ENCODE assay signal across 11 cellular contexts in genomic region chr9:16775330-16775729, GRCh38.
"Had no signal": no experiment of that assay in that cellular context is flagged by ENCODE, and none has a peak within 500 bp of the region (broad histone marks: within the 10 kb centered on the region; RNA-seq: fewer than 3 reads in every experiment).

No MANE protein-coding gene starts in this region.

- ATAC-seq: GM23338, HCT116 had no signal

- H3K4me2 ChIP-seq: GM23338 had no signal

- FAIRE-seq: H1, H54 had no signal

- H3K4me3 ChIP-seq: GM23248, GM23338, HAP-1 had no signal

- H2AFZ ChIP-seq: GM23248, GM23338 had no signal

- H3K27ac ChIP-seq: GM23248 had no signal

- H3K9me3 Mint-ChIP-seq: GM23338, H9, HFFc6 had no signal

- H3K4me3 Mint-ChIP-seq: GM23338, H9, HFFc6 had no signal

- H3K9ac ChIP-seq: GM23248 had no signal

- DNase-seq: GM23248, GOT3, H7, H9, HCEC 1CT, HFFc6 had no signal

- H3K9me3 ChIP-seq: HAP-1 had no signal

- H3K27ac Mint-ChIP-seq: H9, HFFc6 had no signal

- H3K36me3 ChIP-seq: HAP-1 had no signal
